26 cellular contexts compared by ENCODE assay signal in genomic region chr2:179613299-179613651, GRCh38.
"Had no signal": no experiment of that assay in that cellular context is flagged by ENCODE, and none has a peak within 500 bp of the region (broad histone marks: within the 10 kb centered on the region; RNA-seq: fewer than 3 reads in every experiment).

No MANE protein-coding gene starts in this region.

- H3K4me3 ChIP-seq: MG63, SJCRH30, SK-N-MC had no signal

- H3K27ac Mint-ChIP-seq: activated CD8-positive, alpha-beta T cell treated with anti-CD3 and anti-CD28 coated beads for 36 hours; activated naive CD8-positive, alpha-beta T cell treated with anti-CD3 and anti-CD28 coated beads for 36 hours; activated T-cell treated with anti-CD3 and anti-CD28 coated beads, Interleukin-2, amount 50 U/mL, for 72 hours; activated T-helper 17 cell treated with anti-CD3 and anti-CD28 coated beads, Interleukin-2, amount 50 U/mL, for 72 hours had no signal

- H3K27ac ChIP-seq: SJCRH30, SK-N-MC, WERI-Rb-1 had no signal

- H3K9me3 ChIP-seq: SJCRH30 had no signal

- H3K27me3 ChIP-seq: MG63, SJCRH30 had no signal

- H3K27me3 Mint-ChIP-seq: activated naive CD8-positive, alpha-beta T cell treated with anti-CD3 and anti-CD28 coated beads for 36 hours had no signal

- H3K4me1 ChIP-seq: SJCRH30 had no signal

- DNase-seq: activated CD4-positive, alpha-beta T cell treated with anti-CD3 and anti-CD28 coated beads for 1 hour; activated CD4-positive, alpha-beta T cell treated with anti-CD3 and anti-CD28 coated beads for 48 hours; activated CD4-positive, CD25-positive, alpha-beta regulatory T cell; activated CD8-positive, alpha-beta T cell treated with anti-CD3 and anti-CD28 coated beads for 36 hours; activated effector memory CD4-positive, alpha-beta T cell treated with anti-CD3 and anti-CD28 coated beads, Interleukin-2, amount 50 U/mL, for 16 hours; activated naive CD4-positive, alpha-beta T cell; activated naive CD4-positive, alpha-beta T cell treated with anti-CD3 and anti-CD28 coated beads, Interleukin-2, amount 50 U/mL, for 16 hours; activated naive CD8-positive, alpha-beta T cell treated with anti-CD3 and anti-CD28 coated beads for 36 hours; activated T-cell treated with anti-CD3 and anti-CD28 coated beads, Interleukin-2, amount 50 U/mL, for 1 hour; activated T-cell treated with anti-CD3 and anti-CD28 coated beads, Interleukin-2, amount 50 U/mL, for 72 hours; amniotic stem cell; aorta; NCI-H1048; NCI-H1436 treated with DMSO at 0.1 percent for 48 hours; NCI-H1694 treated with DMSO at 0.1 percent for 48 hours; NCI-H2029; NCI-H345; NCI-H524 treated with DMSO at 0.1 percent for 48 hours; SHP77; SJCRH30; T1000; WERI-Rb-1 had no signal

- ATAC-seq: activated CD8-positive, alpha-beta T cell treated with anti-CD3 and anti-CD28 coated beads for 36 hours; activated T-cell treated with anti-CD3 and anti-CD28 coated beads, Interleukin-2, amount 50 U/mL, for 72 hours; activated T-helper 17 cell treated with anti-CD3 and anti-CD28 coated beads, Interleukin-2, amount 50 U/mL, for 72 hours; Panc1 had no signal

- H3K9me3 Mint-ChIP-seq: activated CD8-positive, alpha-beta T cell treated with anti-CD3 and anti-CD28 coated beads for 36 hours; activated naive CD8-positive, alpha-beta T cell treated with anti-CD3 and anti-CD28 coated beads for 36 hours had no signal

- H3K4me3 Mint-ChIP-seq: activated CD8-positive, alpha-beta T cell treated with anti-CD3 and anti-CD28 coated beads for 36 hours; activated naive CD8-positive, alpha-beta T cell treated with anti-CD3 and anti-CD28 coated beads for 36 hours; activated T-cell treated with anti-CD3 and anti-CD28 coated beads, Interleukin-2, amount 50 U/mL, for 72 hours; activated T-helper 17 cell treated with anti-CD3 and anti-CD28 coated beads, Interleukin-2, amount 50 U/mL, for 72 hours had no signal

- H3K4me1 Mint-ChIP-seq: activated naive CD8-positive, alpha-beta T cell treated with anti-CD3 and anti-CD28 coated beads for 36 hours; activated T-helper 17 cell treated with anti-CD3 and anti-CD28 coated beads, Interleukin-2, amount 50 U/mL, for 72 hours had no signal

- H3K36me3 ChIP-seq: MG63, SJCRH30, WERI-Rb-1 had no signal

- H3K36me3 Mint-ChIP-seq: activated naive CD8-positive, alpha-beta T cell treated with anti-CD3 and anti-CD28 coated beads for 36 hours had no signal
